8 cellular contexts compared by ENCODE assay signal in genomic region chr10:114879541-114880158, GRCh38. TPM values are rescaled to one million over a fixed set of nuclear protein-coding genes. Genes with fewer than 3 reads are reported as not detected.
DNase-seq lines count a peak whose midpoint lies in the region; ATAC-seq, FAIRE-seq and TF ChIP-seq lines count a peak whose summit lies in the region.

No MANE protein-coding gene starts in this region.

- no peak for FAIRE-seq in bronchial epithelial cell (lab: Jason Lieb, UNC)

- H3K4me1 Mint-ChIP-seq in CD4-positive, CD25-positive, alpha-beta regulatory T cell, result peaks cover 5 to 21% (median 13%) of the 10 kb centered on the region in 4 donors
- peaks cover 8 to 16% (median 11%) of the 10 kb centered on the region in 4 donors for H3K4me1 Mint-ChIP-seq in naive thymus-derived CD8-positive, alpha-beta T cell

- 48% methylated on average over 13 of the region's 13 CpGs for WGBS in SK-N-SH (ENCODE audit: low lambda C conversion rate)
- WGBS in lower leg skin, 2 donors, result 41 to 46% methylated on average over 13 of the region's 13 CpGs

- H3K36me3 Mint-ChIP-seq in CD4-positive, CD25-positive, alpha-beta regulatory T cell, result peaks cover 4% of the 10 kb centered on the region
- H3K36me3 Mint-ChIP-seq in naive thymus-derived CD8-positive, alpha-beta T cell, result no peaks in the 10 kb centered on the region

- H3K9me2 ChIP-seq in SK-N-SH, result no peaks in the 10 kb centered on the region

- no peaks in the 10 kb centered on the region for H3K79me2 ChIP-seq in SK-N-SH (ENCODE audit: insufficient read depth)

- intact Hi-C loops in lower leg skin (cut with DNase I; ENCODE audit: low total_unique reads), result loop anchor here (10.0 kb wide), 1 partner anchor 245 kb away; no protein-coding TSS in a partner anchor

- no peak for TF ChIP-seq EP300 in SK-N-SH (IDR thresholded peaks at IDR 0.05; ENCODE audit: borderline replicate concordance in 1 of 2, low read depth in 1 of 2, low read length in 1 of 2)

- peaks cover 4% of the 10 kb centered on the region for H3K4me1 ChIP-seq in CD4-positive, CD25-positive, alpha-beta regulatory T cell (ENCODE audit: control insufficient read depth, insufficient read depth, low read length, poor library complexity, severe bottlenecking)
- peaks cover 6% of the 10 kb centered on the region in 2 experiments; a peak in 1 of 4 replicates for H3K4me1 ChIP-seq in SK-N-SH (ENCODE audit: control insufficient read depth in 1 of 2, insufficient read depth in 2 of 2, low read depth in 1 of 2, low read length in 1 of 2)

- H3K4me2 ChIP-seq in SK-N-SH, result no peak overlapping the region

- POLR2A ChIA-PET in SK-N-SH (lab: Yijun Ruan, JAX), result no interaction called here
- POLR2A ChIA-PET in naive thymus-derived CD8-positive, alpha-beta T cell (lab: Charles Lee), result no interaction called here

- DNase-seq in CD4-positive, CD25-positive, alpha-beta regulatory T cell, result peak; percentile 5 to 67 (median 36)
- peak; percentile 36 for DNase-seq in SK-N-SH
- peak; percentile 26 for DNase-seq in bronchial epithelial cell (ENCODE audit: low read depth)
- peak in 6 of 10 donors; percentile 6 to 28 (median 13) for DNase-seq in naive thymus-derived CD8-positive, alpha-beta T cell
- no peak for DNase-seq in lower leg skin (ENCODE audit: low spot score in 2 of 2)
- no peak for DNase-seq in cerebellar nuclear complex (lab: John Stamatoyannopoulos, UW)

- H3K27ac Mint-ChIP-seq in CD4-positive, CD25-positive, alpha-beta regulatory T cell, result no peak overlapping the region
- H3K27ac Mint-ChIP-seq in naive thymus-derived CD8-positive, alpha-beta T cell, result peak overlapping the region in 1 of 10 donors; percentile 15

- peak; percentile 66 for TF ChIP-seq CTCF in SK-N-SH (IDR thresholded peaks at IDR 0.05)
- peak; percentile 64 for TF ChIP-seq CTCF in bronchial epithelial cell (IDR thresholded peaks at IDR 0.05; ENCODE audit: insufficient read depth, low read length, severe bottlenecking)
- no peak for TF ChIP-seq CTCF in lower leg skin (IDR thresholded peaks at IDR 0.05)

- peak overlapping the region in 1 of 4 donors; percentile 11 for H3K4me3 Mint-ChIP-seq in CD4-positive, CD25-positive, alpha-beta regulatory T cell
- peak overlapping the region in 2 of 10 donors; percentile 14 to 25 for H3K4me3 Mint-ChIP-seq in naive thymus-derived CD8-positive, alpha-beta T cell

- H3F3A ChIP-seq in SK-N-SH (replicated peaks; ENCODE audit: insufficient read depth), result peaks cover 4% of the 10 kb centered on the region

- H2AFZ ChIP-seq in SK-N-SH (ENCODE audit: low read depth), result no peak overlapping the region

- H4K20me1 ChIP-seq in SK-N-SH (ENCODE audit: insufficient read depth), result no peaks in the 10 kb centered on the region

- no peak overlapping the region for H3K27ac ChIP-seq in CD4-positive, CD25-positive, alpha-beta regulatory T cell (ENCODE audit: insufficient read depth, low read length, poor library complexity, severe bottlenecking)
- no peak overlapping the region for H3K27ac ChIP-seq in SK-N-SH (ENCODE audit: low read depth in 2 of 2, low read length in 1 of 2)

- TF ChIP-seq RAD21 in SK-N-SH (IDR thresholded peaks at IDR 0.05; ENCODE audit: low read length), result peak; percentile 52

- TF ChIP-seq POLR2A in lower leg skin (IDR thresholded peaks at IDR 0.05), result no peak

- peaks cover 47% of the 10 kb centered on the region for H3K27me3 Mint-ChIP-seq in CD4-positive, CD25-positive, alpha-beta regulatory T cell
- H3K27me3 Mint-ChIP-seq in naive thymus-derived CD8-positive, alpha-beta T cell, result peaks cover 15 to 37% (median 26%) of the 10 kb centered on the region in 5 donors

- no peaks in the 10 kb centered on the region for H3K27me3 ChIP-seq in CD4-positive, CD25-positive, alpha-beta regulatory T cell (ENCODE audit: control insufficient read depth, insufficient read depth, low read length)
- no peaks in the 10 kb centered on the region for H3K27me3 ChIP-seq in SK-N-SH (ENCODE audit: insufficient read depth)
- no peaks in the 10 kb centered on the region for H3K27me3 ChIP-seq in bronchial epithelial cell (ENCODE audit: control insufficient read depth, insufficient read depth, low read length)

- H3K36me3 ChIP-seq in CD4-positive, CD25-positive, alpha-beta regulatory T cell (ENCODE audit: control insufficient read depth, insufficient read depth, low read length), result no peaks in the 10 kb centered on the region
- H3K36me3 ChIP-seq in SK-N-SH (replicated peaks in 1 of 2; ENCODE audit: control insufficient read depth in 1 of 2, insufficient read depth in 2 of 2, low read length in 1 of 2), result no peaks in the 10 kb centered on the region
- H3K36me3 ChIP-seq in bronchial epithelial cell (ENCODE audit: control insufficient read depth, insufficient read depth, low read length), result no peaks in the 10 kb centered on the region

- no peak overlapping the region for H3K9ac ChIP-seq in SK-N-SH

- no peaks in the 10 kb centered on the region for H3K9me3 ChIP-seq in CD4-positive, CD25-positive, alpha-beta regulatory T cell (ENCODE audit: control insufficient read depth in 2 of 2, low read length in 2 of 2)
- no peaks in the 10 kb centered on the region for H3K9me3 ChIP-seq in SK-N-SH

- no peaks in the 10 kb centered on the region for H3K9me3 Mint-ChIP-seq in CD4-positive, CD25-positive, alpha-beta regulatory T cell
- peaks cover 0 to 1% (median 0%) of the 10 kb centered on the region in 9 donors for H3K9me3 Mint-ChIP-seq in naive thymus-derived CD8-positive, alpha-beta T cell

- CTCF ChIA-PET in SK-N-SH (lab: Yijun Ruan, JAX), result interaction anchor here (0.6 to 12.3 kb wide), 22 partner anchors 8 to 291 kb away, joined by 3 to 235 read pairs (median 5); partner anchors contain the start of genes ATRNL1, FHIP2A and TRUB1

- no peak overlapping the region for H3K4me3 ChIP-seq in CD4-positive, CD25-positive, alpha-beta regulatory T cell (ENCODE audit: low read depth, low read length)
- peak overlapping the region in 1 of 2 experiments; percentile 47; a peak in 1 of 4 replicates for H3K4me3 ChIP-seq in SK-N-SH (ENCODE audit: low read depth in 2 of 2, low read length in 1 of 2)
- H3K4me3 ChIP-seq in bronchial epithelial cell (ENCODE audit: low read depth, low read length), result no peak overlapping the region
- no peak overlapping the region for H3K4me3 ChIP-seq in lower leg skin (ENCODE audit: low read depth, poor library complexity, severe bottlenecking)

- ATAC-seq in CD4-positive, CD25-positive, alpha-beta regulatory T cell (ENCODE audit: low read depth in 2 of 2), result peak in 1 of 2 donors; percentile 34
- peak; percentile 59 for ATAC-seq in GM19023 (IDR thresholded peaks at IDR 0.05; ENCODE audit: unreplicated experiment)
- ATAC-seq in HG03135 (IDR thresholded peaks at IDR 0.05; ENCODE audit: unreplicated experiment), result peak; percentile 76
- no peak for ATAC-seq in naive thymus-derived CD8-positive, alpha-beta T cell

TF ChIP-seq in SK-N-SH, 30 proteins besides CTCF, POLR2A, EP300 and RAD21:
- TF ChIP-seq POLR2AphosphoS5 (IDR thresholded peaks at IDR 0.05; ENCODE audit: low read depth, low read length) (no peak), SMC3 (IDR thresholded peaks at IDR 0.05; ENCODE audit: low read depth, low read length) (peak; percentile 24)

RNA-seq across cellular contexts. Expression of gene FHIP2A, which starts 58.1 kb away (rescaled TPM):
- 85.5 TPM for total RNA-seq in CD4-positive, CD25-positive, alpha-beta regulatory T cell
- 10 to 100 TPM; 22.3 to 41.2 (median 28.2) TPM for polyA plus RNA-seq in CD4-positive, CD25-positive, alpha-beta regulatory T cell
- 6.1 and 9.1 TPM in 2 replicates for polyA plus RNA-seq in SK-N-SH (2012; rRNA removed)
- polyA plus RNA-seq in SK-N-SH (2012; cell fraction: cytosol; rRNA removed), result 5.8 and 6.2 TPM in 2 replicates
- 14.9 and 31.8 TPM in 2 replicates for polyA plus RNA-seq in SK-N-SH (2012; cell fraction: nucleus; rRNA removed)
- total RNA-seq in bronchial epithelial cell, result 6.8 and 7.9 TPM in 2 replicates
- 10 to 100 TPM; 24.8 to 25.1 TPM for total RNA-seq in naive thymus-derived CD8-positive, alpha-beta T cell
- 1 to 10 TPM; 4.9 to 7.6 (median 6.5) TPM for polyA plus RNA-seq in naive thymus-derived CD8-positive, alpha-beta T cell
- total RNA-seq in lower leg skin, result 10 to 100 TPM; 11.1 to 40.6 (median 18.0) TPM

RNA-seq across cellular contexts. Expression of gene TRUB1, which starts 58.3 kb away (rescaled TPM):
- 8.0 TPM for total RNA-seq in CD4-positive, CD25-positive, alpha-beta regulatory T cell
- polyA plus RNA-seq in CD4-positive, CD25-positive, alpha-beta regulatory T cell, result 10 to 100 TPM in 1 of 4 donors, 1 to 10 TPM in 3; 7.4 to 12.1 (median 8.6) TPM
- polyA plus RNA-seq in SK-N-SH (2012; rRNA removed), result 9.9 and 11.1 TPM in 2 replicates
- polyA plus RNA-seq in SK-N-SH (2012; cell fraction: cytosol; rRNA removed), result 11.6 and 16.6 TPM in 2 replicates
- polyA plus RNA-seq in SK-N-SH (2012; cell fraction: nucleus; rRNA removed), result 7.9 and 8.3 TPM in 2 replicates
- total RNA-seq in bronchial epithelial cell (26.6 and 31.0 TPM in 2 replicates), lower leg skin (10 to 100 TPM in 2 of 4 donors, 1 to 10 TPM in 2; 8.5 to 21.2 (median 13.3) TPM)
- total RNA-seq in naive thymus-derived CD8-positive, alpha-beta T cell, result 10 to 100 TPM; 12.3 to 12.9 TPM
- polyA plus RNA-seq in naive thymus-derived CD8-positive, alpha-beta T cell, result 10 to 100 TPM in 1 of 3 donors, 1 to 10 TPM in 2; 9.2 to 11.5 (median 9.7) TPM

Comparison
In these comparisons a context has a peak if more than half of its experiments do, and no peak if none do; other contexts are left out.
1. ATAC-seq: peak in GM19023 (single experiment) and HG03135 (single experiment); none in naive thymus-derived CD8-positive, alpha-beta T cell (0 of 2).
2. DNase-seq: peak in CD4-positive, CD25-positive, alpha-beta regulatory T cell (3 of 3), SK-N-SH (single experiment), bronchial epithelial cell (single experiment) and naive thymus-derived CD8-positive, alpha-beta T cell (6 of 10); none in lower leg skin (0 of 2) and cerebellar nuclear complex (0 of 2).
3. CTCF ChIP-seq: peak in SK-N-SH (single experiment) and bronchial epithelial cell (single experiment); none in lower leg skin (0 of 3).